12 cellular contexts compared by ENCODE assay signal in the genomic region with DNA sequence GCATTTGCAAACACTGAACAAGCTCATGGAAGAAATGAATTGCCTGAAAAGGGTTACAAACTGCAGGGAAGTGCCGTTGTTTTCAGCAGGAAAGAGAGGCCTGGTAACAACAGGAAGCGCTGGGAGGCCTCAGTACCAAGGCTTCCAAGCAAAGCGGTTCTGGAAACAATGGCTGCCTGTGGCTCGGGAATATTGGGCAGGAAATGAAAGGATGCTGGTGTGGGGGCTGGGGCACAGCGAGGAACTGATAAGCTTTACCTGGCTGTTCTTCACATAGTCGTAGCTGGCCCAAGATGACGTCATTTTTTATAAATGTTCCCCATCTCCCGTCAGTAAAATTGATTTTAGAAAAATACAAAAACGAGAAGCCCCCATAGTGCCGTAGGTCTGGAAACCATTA. TPM values are rescaled to one million over a fixed set of nuclear protein-coding genes. Genes with fewer than 3 reads are reported as not detected.
DNase-seq lines count a peak whose midpoint lies in the region; ATAC-seq and TF ChIP-seq lines count a peak whose summit lies in the region.
"Had no signal": no experiment of that assay in that cellular context is flagged by ENCODE, and none has a peak within 500 bp of the region (broad histone marks: within the 10 kb centered on the region; RNA-seq: fewer than 3 reads in every experiment).

No MANE protein-coding gene starts in this region.

- TF ChIP-seq CTCF in mammary epithelial cell (conservative IDR thresholded peaks at IDR 0.05 in 1 of 2, IDR thresholded peaks at IDR 0.05 in 1 of 2; ENCODE audit: extremely low read depth in 1 of 2, insufficient read depth in 1 of 2, low read depth in 1 of 2, low read length in 2 of 2) (no peak), MCF 10A (IDR thresholded peaks at IDR 0.05; ENCODE audit: unreplicated experiment) (no peak), cardiac muscle cell (IDR thresholded peaks at IDR 0.05; ENCODE audit: low read depth, low read length) (no peak), mesothelial cell of epicardium (IDR thresholded peaks at IDR 0.05; ENCODE audit: unreplicated experiment) (no peak), uterus (IDR thresholded peaks at IDR 0.05) (no peak)

- H3K79me2 ChIP-seq in mammary epithelial cell (ENCODE audit: insufficient read depth, low read length) = no peaks in the 10 kb centered on the region

- H3K4me3 Mint-ChIP-seq in MCF 10A (ENCODE audit: unreplicated experiment) = no peak overlapping the region
- no peak overlapping the region for H3K4me3 Mint-ChIP-seq in mesothelial cell of epicardium
- H3K4me3 Mint-ChIP-seq: activated CD4-positive, alpha-beta T cell treated with anti-CD3 and anti-CD28 coated beads, Interleukin-2, amount 10 ng/mL, durations not matched to agents 24 days and 14 days; dendritic cell treated with granulocyte-macrophage colony-stimulating factor and Interleukin-4, amounts not matched to agents 40 ng/mL and 50 ng/mL, for 4 days had no signal

- no peak overlapping the region for H3K4me3 ChIP-seq in mammary epithelial cell (replicated peaks in 1 of 3; ENCODE audit: insufficient read depth in 1 of 3, low read depth in 2 of 3, low read length in 3 of 3)
- no peak overlapping the region for H3K4me3 ChIP-seq in cardiac muscle cell
- H3K4me3 ChIP-seq in uterus = no peak overlapping the region
- H3K4me3 ChIP-seq: A549 had no signal

- POLR2A ChIA-PET in MCF 10A (lab: Yijun Ruan, JAX) = interaction anchor here (0.6 kb wide), 1 partner anchor 14 kb away, joined by 3 read pairs; no protein-coding TSS in a partner anchor

- H3K9me3 Mint-ChIP-seq in MCF 10A (ENCODE audit: unreplicated experiment) = no peaks in the 10 kb centered on the region
- no peaks in the 10 kb centered on the region for H3K9me3 Mint-ChIP-seq in mesothelial cell of epicardium
- H3K9me3 Mint-ChIP-seq: activated CD4-positive, alpha-beta T cell treated with anti-CD3 and anti-CD28 coated beads, Interleukin-2, amount 10 ng/mL, durations not matched to agents 24 days and 14 days; dendritic cell treated with granulocyte-macrophage colony-stimulating factor and Interleukin-4, amounts not matched to agents 40 ng/mL and 50 ng/mL, for 4 days had no signal

- peaks cover 5% of the 10 kb centered on the region for H3K4me1 Mint-ChIP-seq in MCF 10A (ENCODE audit: insufficient read depth, unreplicated experiment)
- peaks cover 50% of the 10 kb centered on the region for H3K4me1 Mint-ChIP-seq in mesothelial cell of epicardium

- TF ChIP-seq POLR2A in uterus (IDR thresholded peaks at IDR 0.05) = no peak

- intact Hi-C loops in mammary epithelial cell (cut with micrococcal nuclease) (no loop called here), MCF 10A (cut with micrococcal nuclease) (no loop called here), uterus (cut with DNase I; ENCODE audit: low total_unique reads) (no loop called here)

- H3K4me2 ChIP-seq in mammary epithelial cell (ENCODE audit: insufficient read depth, low read depth, low read length) = no peak overlapping the region
- H3K4me2 ChIP-seq: A549 had no signal

- whole genome bisulfite sequencing in mammary epithelial cell (ENCODE audit: low coverage, missing lambda C conversion rate) = 48% methylated on average over 10 of the region's 10 CpGs

- H3K4me1 ChIP-seq in mammary epithelial cell (ENCODE audit: insufficient read depth, low read length) (no peaks in the 10 kb centered on the region), cardiac muscle cell (ENCODE audit: low read depth) (peaks cover 48% of the 10 kb centered on the region), uterus (no peaks in the 10 kb centered on the region)
- H3K4me1 ChIP-seq: A549 had no signal

- ATAC-seq in HG03439 (IDR thresholded peaks at IDR 0.05; ENCODE audit: unreplicated experiment) = no peak
- ATAC-seq: A549 had no signal

- H3K36me3 ChIP-seq in mammary epithelial cell (ENCODE audit: insufficient read depth, low read length) (no peaks in the 10 kb centered on the region), cardiac muscle cell (no peaks in the 10 kb centered on the region), uterus (no peaks in the 10 kb centered on the region)

- H3K27ac ChIP-seq in mammary epithelial cell (ENCODE audit: insufficient read depth, low read depth, low read length) (no peak overlapping the region), cardiac muscle cell (peak overlapping the region; percentile 64), uterus (peak overlapping the region; percentile 37 to 40)
- H3K27ac ChIP-seq: A549 had no signal

- no peaks in the 10 kb centered on the region for H3K9me3 ChIP-seq in mammary epithelial cell (replicated peaks; ENCODE audit: insufficient read depth, low read length)
- no peaks in the 10 kb centered on the region for H3K9me3 ChIP-seq in cardiac muscle cell (ENCODE audit: low read depth)
- H3K9me3 ChIP-seq in uterus = no peaks in the 10 kb centered on the region
- H3K9me3 ChIP-seq: A549 had no signal

- H4K20me1 ChIP-seq in mammary epithelial cell (ENCODE audit: insufficient read depth, low read length) = no peaks in the 10 kb centered on the region

- in situ Hi-C loops in mammary epithelial cell (cut with MboI; ENCODE audit: low sequenced_read_pairs in 2 of 2) = loop anchor here in 1 of 2 donors (25.0 kb wide), 1 partner anchor 463 kb away; no protein-coding TSS in a partner anchor

- H3K27me3 ChIP-seq in mammary epithelial cell (ENCODE audit: insufficient read depth, low read length) (no peaks in the 10 kb centered on the region), cardiac muscle cell (no peaks in the 10 kb centered on the region), uterus (no peaks in the 10 kb centered on the region)

- H3K9ac ChIP-seq in mammary epithelial cell (ENCODE audit: insufficient read depth, low read length) = no peak overlapping the region

- peak overlapping the region; percentile 41 for H2AFZ ChIP-seq in mammary epithelial cell (ENCODE audit: low read depth, low read length)

- H3K27ac Mint-ChIP-seq in MCF 10A (ENCODE audit: low read depth, unreplicated experiment) = no peak overlapping the region
- H3K27ac Mint-ChIP-seq in mesothelial cell of epicardium = peak overlapping the region; percentile 87
- H3K27ac Mint-ChIP-seq: activated CD4-positive, alpha-beta T cell treated with anti-CD3 and anti-CD28 coated beads, Interleukin-2, amount 10 ng/mL, durations not matched to agents 24 days and 14 days; dendritic cell treated with granulocyte-macrophage colony-stimulating factor and Interleukin-4, amounts not matched to agents 40 ng/mL and 50 ng/mL, for 4 days had no signal

- BruUV-seq in mammary epithelial cell (replicated peaks; lab: Mats Ljungman, UMichigan) (no TSS peak), MCF 10A (replicated peaks; lab: Mats Ljungman, UMichigan) (no TSS peak)

- CTCF ChIA-PET in mammary epithelial cell (lab: Charles Lee; ENCODE audit: low non-redundant PET) = no interaction called here
- CTCF ChIA-PET in MCF 10A (lab: Yijun Ruan, JAX) = interaction anchor here (1.4 kb wide), 1 partner anchor 12 kb away, joined by 3 read pairs; no protein-coding TSS in a partner anchor

- dilution Hi-C loops in mammary epithelial cell (cut with HindIII; ENCODE audit: low sequenced_read_pairs) = no loop called here

- no peaks in the 10 kb centered on the region for H3K36me3 Mint-ChIP-seq in MCF 10A (ENCODE audit: insufficient read depth, unreplicated experiment)
- no peaks in the 10 kb centered on the region for H3K36me3 Mint-ChIP-seq in mesothelial cell of epicardium

- no peaks in the 10 kb centered on the region for H3K27me3 Mint-ChIP-seq in MCF 10A (ENCODE audit: insufficient read depth, unreplicated experiment)
- no peaks in the 10 kb centered on the region for H3K27me3 Mint-ChIP-seq in mesothelial cell of epicardium (ENCODE audit: low read depth)
- H3K27me3 Mint-ChIP-seq: dendritic cell treated with granulocyte-macrophage colony-stimulating factor and Interleukin-4, amounts not matched to agents 40 ng/mL and 50 ng/mL, for 4 days had no signal

- no peak for DNase-seq in mammary epithelial cell
- no peak for DNase-seq in MCF 10A (ENCODE audit: unreplicated experiment)
- peak in 1 of 2 donors; percentile 53 for DNase-seq in cardiac muscle cell (ENCODE audit: low read depth in 1 of 2, low spot score in 1 of 2)
- no peak for DNase-seq in mesothelial cell of epicardium (ENCODE audit: low spot score in 2 of 2, unreplicated experiment in 2 of 2)
- DNase-seq in uterus = peak in 1 of 2 donors; percentile 27
- DNase-seq in activated CD4-positive, CD25-positive, alpha-beta regulatory T cell treated with anti-CD3 and anti-CD28 coated beads, Interleukin-2, amount 50 U/mL, for 72 hours = no peak
- no peak for DNase-seq in RPMI8226
- DNase-seq: activated CD4-positive, alpha-beta T cell treated with anti-CD3 and anti-CD28 coated beads, Interleukin-2, amount 10 ng/mL, durations not matched to agents 24 days and 14 days; NCI-H446 had no signal

RNA-seq across cellular contexts. Expression of a gene that starts 55.9 kb away (rescaled TPM):
- total RNA-seq in mammary epithelial cell (10 to 100 TPM in 1 of 2 donors, 1 to 10 TPM in 1; 8.7 to 11.5 TPM), MCF 10A (2022) (4.4 and 4.7 TPM in 2 replicates), cardiac muscle cell (59.9 and 60.6 TPM in 2 replicates), mesothelial cell of epicardium (9.1 to 9.7 TPM (median 9.2 TPM) in 3 replicates), uterus (10 to 100 TPM; 17.6 to 53.2 (median 29.4) TPM)
- polyA plus RNA-seq in mammary epithelial cell (3.1 TPM), cardiac muscle cell (23.9 and 28.0 TPM in 2 replicates)
- 15.5 TPM for polyA minus RNA-seq in mammary epithelial cell
